In the genomic region with DNA sequence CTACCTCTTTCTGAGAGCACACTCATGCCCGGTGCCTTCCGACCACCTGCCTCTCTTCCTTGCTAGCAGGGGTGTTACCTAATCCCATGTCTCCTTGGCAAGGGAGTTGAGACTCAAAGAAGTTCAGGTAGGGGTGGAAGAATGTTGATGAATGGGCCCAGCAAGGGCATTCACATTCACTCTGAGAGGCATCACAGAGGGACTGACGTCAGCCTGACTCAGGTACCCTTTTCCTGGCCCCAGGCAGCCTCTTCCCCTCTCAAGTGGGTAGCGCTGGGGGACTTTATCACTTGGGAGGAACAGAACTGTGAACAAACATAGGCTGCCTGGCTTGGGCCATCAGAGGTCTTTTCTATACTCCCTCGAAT, we compare ENCODE assay signal across 19 cellular contexts. TPM values are rescaled to one million over a fixed set of nuclear protein-coding genes. Genes with fewer than 3 reads are reported as not detected.
DNase-seq lines count a peak whose midpoint lies in the region; ATAC-seq, FAIRE-seq and TF ChIP-seq lines count a peak whose summit lies in the region.
"Had no signal": no experiment of that assay in that cellular context is flagged by ENCODE, and none has a peak within 500 bp of the region (broad histone marks: within the 10 kb centered on the region; RNA-seq: fewer than 3 reads in every experiment).

No MANE protein-coding gene starts in this region.

- H3K4me1 ChIP-seq in GM23248 (ENCODE audit: insufficient read depth) (peaks cover 42% of the 10 kb centered on the region), K562 (replicated peaks in 1 of 2; ENCODE audit: control insufficient read depth in 2 of 2, insufficient read depth in 2 of 2, low read length in 2 of 2) (peaks cover 0 to 10% of the 10 kb centered on the region in 2 experiments; a peak in 4 of 5 replicates), upper lobe of right lung (no peaks in the 10 kb centered on the region)

- no peaks in the 10 kb centered on the region for H3K9me3 Mint-ChIP-seq in T-helper 2 cell treated with Interferon-gamma antibody and Interleukin-4, amounts not matched to agents 5 μg/mL and 100 μg/mL, for 36 hours
- no peaks in the 10 kb centered on the region for H3K9me3 Mint-ChIP-seq in nephron
- H3K9me3 Mint-ChIP-seq: CD4-positive, alpha-beta memory T cell had no signal

- no peaks in the 10 kb centered on the region for H3K9me2 ChIP-seq in GM23248 (ENCODE audit: insufficient read depth)

- H3K36me3 ChIP-seq in GM23248 (ENCODE audit: low read depth) (peaks cover 45% of the 10 kb centered on the region), K562 (ENCODE audit: control insufficient read depth, insufficient read depth, low read length) (peaks cover 89% of the 10 kb centered on the region; the same call in 2 of the 3 replicates), upper lobe of right lung (peaks cover 72% of the 10 kb centered on the region)

- peaks cover 9% of the 10 kb centered on the region for H3K4me1 Mint-ChIP-seq in T-helper 2 cell treated with Interferon-gamma antibody and Interleukin-4, amounts not matched to agents 5 μg/mL and 100 μg/mL, for 36 hours (ENCODE audit: low read depth)
- H3K4me1 Mint-ChIP-seq in nephron, result peaks cover 20% of the 10 kb centered on the region

- CTCF ChIA-PET in K562 (lab: Yijun Ruan, JAX; ENCODE audit: low intra/inter-chr PET ratio), result no interaction called here

- H4K20me1 ChIP-seq in GM23248 (ENCODE audit: insufficient read depth) (no peaks in the 10 kb centered on the region), K562 (replicated peaks; ENCODE audit: control insufficient read depth, insufficient read depth, low read length) (no peaks in the 10 kb centered on the region; the same call in 1 of the 2 replicates)

- H3K36me3 Mint-ChIP-seq in T-helper 2 cell treated with Interferon-gamma antibody and Interleukin-4, amounts not matched to agents 5 μg/mL and 100 μg/mL, for 36 hours (ENCODE audit: low read depth), result peaks cover 56% of the 10 kb centered on the region
- H3K36me3 Mint-ChIP-seq in nephron (ENCODE audit: low read depth), result peaks cover 45% of the 10 kb centered on the region

- no peak for FAIRE-seq in K562 (lab: Jason Lieb, UNC)

- no peak for ATAC-seq in K562
- ATAC-seq in HG02610 (IDR thresholded peaks at IDR 0.05; ENCODE audit: unreplicated experiment), result no peak
- no peak for ATAC-seq in upper lobe of right lung

- H3K4me3 ChIP-seq in GM23248 (no peak overlapping the region), K562 (no peak overlapping the region), upper lobe of right lung (no peak overlapping the region)
- H3K4me3 ChIP-seq: esophagus muscularis mucosa, tibial artery had no signal

- peak overlapping the region; percentile 85 for H3K9ac ChIP-seq in GM23248
- H3K9ac ChIP-seq in K562 (ENCODE audit: insufficient read depth in 1 of 2, low read depth in 2 of 2, low read length in 2 of 2), result peak overlapping the region in 1 of 2 experiments; percentile 29; a peak in 1 of 4 replicates

- no peaks in the 10 kb centered on the region for H3K9me1 ChIP-seq in K562 (ENCODE audit: control insufficient read depth, insufficient read depth, low read length)

- no peak for DNase-seq in T-helper 2 cell treated with Interferon-gamma antibody and Interleukin-4, amounts not matched to agents 5 μg/mL and 100 μg/mL, for 36 hours (ENCODE audit: low spot score)
- DNase-seq in T-helper 2 cell (no peak), GM23248 (no peak), K562 (ENCODE audit: extremely low read depth in 1 of 4, low spot score in 3 of 4) (no peak), NCI-H748 (lab: John Stamatoyannopoulos, UW; ENCODE audit: unreplicated experiment) (no peak), upper lobe of right lung (no peak)
- DNase-seq: 8988T; activated CD8-positive, alpha-beta memory T cell treated with anti-CD3 and anti-CD28 coated beads for 24 hours; activated gamma-delta T cell treated with Interleukin-2 at 50 U/mL for 16 hours; CD4-positive, alpha-beta memory T cell; dermis blood vessel endothelial cell; NCI-H1436; NCI-H2227 treated with DMSO at 0.1 percent for 48 hours; SW 1271; tibial artery; WERI-Rb-1 had no signal

- in situ Hi-C loops in GM23248 (cut with MboI) (no loop called here), K562 (cut with MboI) (no loop called here)

- no peaks in the 10 kb centered on the region for H3K27me3 ChIP-seq in GM23248 (replicated peaks; ENCODE audit: insufficient read depth)
- H3K27me3 ChIP-seq in K562 (ENCODE audit: control insufficient read depth in 2 of 2, insufficient read depth in 2 of 2, low read length in 2 of 2), result no peaks in the 10 kb centered on the region
- no peaks in the 10 kb centered on the region for H3K27me3 ChIP-seq in upper lobe of right lung
- H3K27me3 ChIP-seq: esophagus muscularis mucosa, tibial artery had no signal

- H3K4me2 ChIP-seq in GM23248 (ENCODE audit: unreplicated experiment), result peak overlapping the region; percentile 30
- no peak overlapping the region for H3K4me2 ChIP-seq in K562 (ENCODE audit: insufficient read depth, low read length)

- BruUV-seq in K562 (replicated peaks; lab: Mats Ljungman, UMichigan), result no TSS peak

- H3K4me3 Mint-ChIP-seq in T-helper 2 cell treated with Interferon-gamma antibody and Interleukin-4, amounts not matched to agents 5 μg/mL and 100 μg/mL, for 36 hours, result no peak overlapping the region
- H3K4me3 Mint-ChIP-seq in nephron, result peak overlapping the region; percentile 59 to 95 (median 62)

- POLR2A ChIA-PET in K562 (lab: Yijun Ruan, JAX), result no interaction called here

- H3K79me2 ChIP-seq in GM23248 (ENCODE audit: insufficient read depth) (peaks cover 75% of the 10 kb centered on the region), K562 (ENCODE audit: control insufficient read depth, insufficient read depth, low read length) (peaks cover 36% of the 10 kb centered on the region)

- no peaks in the 10 kb centered on the region for H3K27me3 Mint-ChIP-seq in T-helper 2 cell treated with Interferon-gamma antibody and Interleukin-4, amounts not matched to agents 5 μg/mL and 100 μg/mL, for 36 hours (ENCODE audit: low read depth)
- H3K27me3 Mint-ChIP-seq in nephron (ENCODE audit: low read depth), result no peaks in the 10 kb centered on the region
- H3K27me3 Mint-ChIP-seq: CD4-positive, alpha-beta memory T cell had no signal

- H3K27ac ChIP-seq in GM23248 (peak overlapping the region; percentile 92), K562 (ENCODE audit: extremely low read depth, low read depth, low read length) (no peak overlapping the region), upper lobe of right lung (no peak overlapping the region)
- H3K27ac ChIP-seq: esophagus muscularis mucosa, tibial artery, WERI-Rb-1 had no signal

- H3F3A ChIP-seq in GM23248 (ENCODE audit: insufficient read depth), result peaks cover 64% of the 10 kb centered on the region

- TF ChIP-seq RAD21 in K562 (CRISPR knock-in tag; conservative IDR thresholded peaks at IDR 0.05 in 1 of 2, IDR thresholded peaks at IDR 0.05 in 1 of 2), result no peak

- 78 to 81% methylated on average over 5 of the region's 5 CpGs for WGBS in GM23248 (ENCODE audit: low coverage in 1 of 2, low lambda C conversion rate in 2 of 2, missing lambda C conversion rate in 2 of 2), 2 experiments
- 91% methylated on average over 5 of the region's 5 CpGs for WGBS in K562 (ENCODE audit: insufficient coverage, low coverage, missing lambda C conversion rate)

- peak overlapping the region; percentile 49 for H3K27ac Mint-ChIP-seq in T-helper 2 cell treated with Interferon-gamma antibody and Interleukin-4, amounts not matched to agents 5 μg/mL and 100 μg/mL, for 36 hours
- H3K27ac Mint-ChIP-seq in nephron, result peak overlapping the region in 1 of 3 experiments; percentile 38

- H3K9me3 ChIP-seq in GM23248 (ENCODE audit: low read depth) (no peaks in the 10 kb centered on the region), K562 (replicated peaks; ENCODE audit: control insufficient read depth, insufficient read depth, low read depth, low read length) (no peaks in the 10 kb centered on the region), upper lobe of right lung (no peaks in the 10 kb centered on the region)
- H3K9me3 ChIP-seq: esophagus muscularis mucosa, tibial artery had no signal

- no peak for TF ChIP-seq POLR2A in K562 (conservative IDR thresholded peaks at IDR 0.05)

- no peak overlapping the region for H2AFZ ChIP-seq in GM23248
- no peak overlapping the region for H2AFZ ChIP-seq in K562 (ENCODE audit: low read depth, low read length)

- no peak for TF ChIP-seq EP300 in K562 (IDR thresholded peaks at IDR 0.05; ENCODE audit: low read length)

- intact Hi-C loops in K562 (cut with micrococcal nuclease) (no loop called here), upper lobe of right lung (cut with DNase I) (no loop called here)

- no peak for TF ChIP-seq CTCF in K562 (IDR thresholded peaks at IDR 0.05 in 2 of 3, conservative IDR thresholded peaks at IDR 0.05 in 1 of 3; ENCODE audit: insufficient read depth in 2 of 3, low read depth in 1 of 3, low read length in 3 of 3)
- TF ChIP-seq CTCF in nephron (IDR thresholded peaks at IDR 0.05; ENCODE audit: unreplicated experiment in 3 of 3), result no peak
- no peak for TF ChIP-seq CTCF in upper lobe of right lung (IDR thresholded peaks at IDR 0.05)

RNA-seq across cellular contexts. Expression of a gene that starts 35.3 kb away (rescaled TPM):
- 110 and 117 TPM in 2 replicates for total RNA-seq in GM23248 (2014; rRNA removed; shearing (Covaris generic))
- polyA plus RNA-seq in GM23248 (2016; fragmentation: Nextera tagmentation; extraction: Ambion mirVana) (424 and 434 TPM in 2 replicates), K562 (2011; rRNA removed) (112 and 125 TPM in 2 replicates), K562 (2014; fragmentation: Illumina TruSeq; extraction: Trizol) (98.4 and 102 TPM in 2 replicates), K562 (2014; fragmentation: Nextera tagmentation; extraction: Ambion mirVana) (10 to 100 TPM in 1 of 2 experiments, 1 to 10 TPM in 1; 7.7 to 17.9 TPM), K562 (2014; rRNA removed) (99.6 and 111 TPM in 2 replicates)
- total RNA-seq in K562 (2011; cell fraction: chromatin; rRNA removed; ENCODE audit: low replicate concordance), result 232 and 437 TPM in 2 replicates
- 349 and 425 TPM in 2 replicates for total RNA-seq in K562 (2011; cell fraction: nucleolus; rRNA removed)
- 318 and 321 TPM in 2 replicates for total RNA-seq in K562 (2011; cell fraction: nucleoplasm; rRNA removed)
- total RNA-seq in K562 (2014; rRNA removed) (42.0 and 64.1 TPM in 2 replicates), K562 (2014; rRNA removed; fragmentation: Illumina TruSeq; extraction: Trizol) (61.7 and 62.1 TPM in 2 replicates), K562 (2015; rRNA removed; fragmentation: Illumina TruSeq; extraction: Trizol) (74.5 and 74.8 TPM in 2 replicates), K562 (2021) (136 and 146 TPM in 2 replicates), upper lobe of right lung (169 TPM)
- 90.7 and 156 TPM in 2 replicates for polyA plus RNA-seq in K562 (2011; cell fraction: cytosol; rRNA removed)
- polyA plus RNA-seq in K562 (2011; cell fraction: nucleus; rRNA removed), result 116 and 132 TPM in 2 replicates
- polyA plus RNA-seq in K562 (2012), result 109 and 181 TPM in 2 replicates
- 83.1 and 88.4 TPM in 2 replicates for polyA minus RNA-seq in K562 (2011; rRNA and poly(A)+ RNA removed)
- 81.1 and 84.3 TPM in 2 replicates for polyA minus RNA-seq in K562 (2011; cell fraction: cytosol; rRNA and poly(A)+ RNA removed)
- polyA minus RNA-seq in K562 (2011; cell fraction: nucleus; rRNA and poly(A)+ RNA removed), result 65.8 and 88.5 TPM in 2 replicates

RNA-seq across cellular contexts. Expression of a gene that starts 55.6 kb away (rescaled TPM):
- total RNA-seq in GM23248 (2014; rRNA removed; shearing (Covaris generic)), result 583 and 780 TPM in 2 replicates
- polyA plus RNA-seq in GM23248 (2016; fragmentation: Nextera tagmentation; extraction: Ambion mirVana) (248 TPM in 2 replicates), K562 (2011; rRNA removed) (75.8 and 119 TPM in 2 replicates), K562 (2014; fragmentation: Illumina TruSeq; extraction: Trizol) (20.8 and 50.8 TPM in 2 replicates), K562 (2014; fragmentation: Nextera tagmentation; extraction: Ambion mirVana) (1 to 10 TPM; 1.4 to 4.4 TPM), K562 (2014; rRNA removed) (298 and 319 TPM in 2 replicates)
- 71.5 and 250 TPM in 2 replicates for total RNA-seq in K562 (2011; cell fraction: chromatin; rRNA removed; ENCODE audit: low replicate concordance)
- 362 and 403 TPM in 2 replicates for total RNA-seq in K562 (2011; cell fraction: nucleolus; rRNA removed)
- 143 and 176 TPM in 2 replicates for total RNA-seq in K562 (2011; cell fraction: nucleoplasm; rRNA removed)
- total RNA-seq in K562 (2014; rRNA removed) (358 and 410 TPM in 2 replicates), K562 (2014; rRNA removed; fragmentation: Illumina TruSeq; extraction: Trizol) (40.1 and 40.5 TPM in 2 replicates), K562 (2015; rRNA removed; fragmentation: Illumina TruSeq; extraction: Trizol) (65.0 and 66.8 TPM in 2 replicates), K562 (2021) (160 and 167 TPM in 2 replicates), upper lobe of right lung (515 TPM)
- polyA plus RNA-seq in K562 (2011; cell fraction: cytosol; rRNA removed), result 230 and 856 TPM in 2 replicates
- polyA plus RNA-seq in K562 (2011; cell fraction: nucleus; rRNA removed), result 232 and 726 TPM in 2 replicates
- 82.5 and 140 TPM in 2 replicates for polyA plus RNA-seq in K562 (2012)
- polyA minus RNA-seq in K562 (2011; rRNA and poly(A)+ RNA removed), result 14.9 and 32.5 TPM in 2 replicates
- polyA minus RNA-seq in K562 (2011; cell fraction: cytosol; rRNA and poly(A)+ RNA removed), result 90.2 and 138 TPM in 2 replicates
- 183 and 246 TPM in 2 replicates for polyA minus RNA-seq in K562 (2011; cell fraction: nucleus; rRNA and poly(A)+ RNA removed)
